1 cellular context compared by ENCODE assay signal in genomic region chr18:37540424-37541121, GRCh38.
TF ChIP-seq lines count a peak whose summit lies in the region.

No MANE protein-coding gene starts in this region.

TF ChIP-seq in SK-N-SH, 30 proteins besides CTCF, POLR2A, EP300 and RAD21 (continued from another document):
- TF ChIP-seq ZBTB33 (IDR thresholded peaks at IDR 0.05; ENCODE audit: borderline replicate concordance, low read depth) (no peak), NFIC (IDR thresholded peaks at IDR 0.05; ENCODE audit: borderline replicate concordance) (no peak)
